In the genomic region with DNA sequence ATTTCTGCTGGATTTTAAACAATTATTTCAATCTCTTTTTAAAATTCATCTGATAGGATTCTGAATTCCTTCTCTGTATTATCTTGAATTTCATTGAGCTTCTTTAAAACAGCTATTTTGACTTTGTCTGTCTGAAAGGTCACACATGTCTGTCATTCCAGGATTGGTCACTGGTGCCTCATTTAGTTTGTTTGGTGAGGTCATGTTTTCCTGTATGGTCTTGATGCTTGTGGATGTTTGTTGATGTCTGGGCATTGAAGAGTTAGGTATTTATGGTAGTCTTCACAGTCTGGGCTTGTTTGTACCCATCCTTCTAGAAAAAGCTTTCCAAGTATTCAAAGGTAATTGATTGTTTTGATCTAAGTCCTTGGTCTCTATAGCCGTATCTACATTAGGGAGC, we compare ENCODE assay signal across 19 cellular contexts. TPM values are rescaled to one million over a fixed set of nuclear protein-coding genes. Genes with fewer than 3 reads are reported as not detected.
A peak's percentile ranks its signal among the peaks of the same experiment; 100 is the strongest.
DNase-seq lines count a peak whose midpoint lies in the region; ATAC-seq, FAIRE-seq and TF ChIP-seq lines count a peak whose summit lies in the region.
"Had no signal": no experiment of that assay in that cellular context is flagged by ENCODE, and none has a peak within 500 bp of the region (broad histone marks: within the 10 kb centered on the region; RNA-seq: fewer than 3 reads in every experiment).

No MANE protein-coding gene starts in this region.

- FAIRE-seq in endothelial cell of umbilical vein (lab: Jason Lieb, UNC) = peak; percentile 55
- FAIRE-seq: H1 had no signal

- H3K36me3 Mint-ChIP-seq in T-helper 17 cell (ENCODE audit: low read depth) = no peaks in the 10 kb centered on the region
- H3K36me3 Mint-ChIP-seq in natural killer cell treated with Interleukin-12 subunit alpha and Interleukin-12 subunit beta and Interleukin-15 and Interleukin-18, amount 100 ng/mL, for 72 hours = peaks cover 4% of the 10 kb centered on the region

- no peak overlapping the region for H3K4me2 ChIP-seq in endothelial cell of umbilical vein (ENCODE audit: insufficient read depth, low read length)

- H3K9me3 Mint-ChIP-seq in natural killer cell treated with Interleukin-12 subunit alpha and Interleukin-12 subunit beta and Interleukin-15 and Interleukin-18, amount 100 ng/mL, for 72 hours = peaks cover 3% of the 10 kb centered on the region

- TF ChIP-seq POLR2A in endothelial cell of umbilical vein (IDR thresholded peaks at IDR 0.05; ENCODE audit: low read depth, low read length) (no peak), stomach (IDR thresholded peaks at IDR 0.05) (no peak)

- peak overlapping the region; percentile 56 for H3K27ac Mint-ChIP-seq in T-helper 17 cell
- peak overlapping the region; percentile 67 to 73 for H3K27ac Mint-ChIP-seq in natural killer cell treated with Interleukin-12 subunit alpha and Interleukin-12 subunit beta and Interleukin-15 and Interleukin-18, amount 100 ng/mL, for 72 hours

- no TSS peak for BruUV-seq in endothelial cell of umbilical vein (replicated peaks; lab: Mats Ljungman, UMichigan)

- no peaks in the 10 kb centered on the region for H3K9me3 ChIP-seq in T-helper 17 cell (ENCODE audit: control insufficient read depth, low read length, poor library complexity, severe bottlenecking)
- H3K9me3 ChIP-seq in endothelial cell of umbilical vein (replicated peaks; ENCODE audit: control insufficient read depth, insufficient read depth, low read length) = no peaks in the 10 kb centered on the region
- peaks cover 0 to 7% (median 0%) of the 10 kb centered on the region in 4 donors for H3K9me3 ChIP-seq in stomach

- H3K9me1 ChIP-seq in endothelial cell of umbilical vein (replicated peaks; ENCODE audit: control insufficient read depth, extremely low read depth, insufficient read depth, low read length) = no peaks in the 10 kb centered on the region

- peaks cover 5% of the 10 kb centered on the region for H4K20me1 ChIP-seq in endothelial cell of umbilical vein (replicated peaks; ENCODE audit: control insufficient read depth, extremely low read depth, insufficient read depth, low read length)

- TF ChIP-seq CTCF in endothelial cell of umbilical vein (IDR thresholded peaks at IDR 0.05; ENCODE audit: extremely low read depth in 1 of 2, insufficient read depth in 1 of 2, low read depth in 1 of 2, low read length in 2 of 2) (no peak), stomach (IDR thresholded peaks at IDR 0.05) (no peak)

- H3K27ac ChIP-seq in endothelial cell of umbilical vein (ENCODE audit: insufficient read depth, low read depth, low read length) (no peak overlapping the region), stomach (no peak overlapping the region)

- 89 to 95% (median 91%) methylated on average over 1 of the region's 1 CpG for WGBS in stomach, 5 donors

- DNase-seq in EH (ENCODE audit: low read depth) = peak; percentile 15
- no peak for DNase-seq in T-helper 17 cell
- DNase-seq in endothelial cell of umbilical vein (ENCODE audit: low read depth, low spot score) = no peak
- DNase-seq in natural killer cell treated with Interleukin-12 subunit alpha and Interleukin-12 subunit beta and Interleukin-15 and Interleukin-18, amount 100 ng/mL, for 72 hours (ENCODE audit: low spot score) = no peak
- DNase-seq in stomach = no peak
- no peak for DNase-seq in left ventricle myocardium superior
- DNase-seq: CD4-positive, CD25-positive, alpha-beta regulatory T cell; COR-L47; DMS79; MG63; NCI-H1417; NCI-H1694 treated with DMSO at 0.1 percent for 48 hours; NCI-H2081 treated with DMSO at 0.1 percent for 48 hours; NCI-H2171 treated with DMSO at 0.1 percent for 48 hours; NCI-H524 treated with DMSO at 0.1 percent for 48 hours; PC-3; Right ventricle myocardium superior had no signal

- H3K4me1 ChIP-seq in endothelial cell of umbilical vein (ENCODE audit: control insufficient read depth, extremely low read depth, insufficient read depth, low read length) (peaks cover 2% of the 10 kb centered on the region), stomach (peaks cover 11 to 35% (median 20%) of the 10 kb centered on the region in 4 donors)

- intact Hi-C loops in endothelial cell of umbilical vein (cut with micrococcal nuclease) (no loop called here), stomach (cut with DNase I; ENCODE audit: low total_unique reads) (no loop called here), left ventricle myocardium superior (cut with micrococcal nuclease) (no loop called here)

- H3K4me3 Mint-ChIP-seq in T-helper 17 cell = no peak overlapping the region
- H3K4me3 Mint-ChIP-seq in natural killer cell treated with Interleukin-12 subunit alpha and Interleukin-12 subunit beta and Interleukin-15 and Interleukin-18, amount 100 ng/mL, for 72 hours = peak overlapping the region; percentile 74

- H3K4me1 Mint-ChIP-seq in T-helper 17 cell = peaks cover 32% of the 10 kb centered on the region
- peaks cover 40 to 50% of the 10 kb centered on the region in 2 donors for H3K4me1 Mint-ChIP-seq in natural killer cell treated with Interleukin-12 subunit alpha and Interleukin-12 subunit beta and Interleukin-15 and Interleukin-18, amount 100 ng/mL, for 72 hours (ENCODE audit: low read depth in 2 of 2)

- no peaks in the 10 kb centered on the region for H3K36me3 ChIP-seq in endothelial cell of umbilical vein (ENCODE audit: control insufficient read depth in 2 of 2, extremely low read depth in 1 of 2, insufficient read depth in 2 of 2, low read length in 2 of 2)
- peaks cover 0 to 7% (median 0%) of the 10 kb centered on the region in 4 donors for H3K36me3 ChIP-seq in stomach
- H3K36me3 ChIP-seq: MG63 had no signal

- peaks cover 45% of the 10 kb centered on the region for H3K79me2 ChIP-seq in endothelial cell of umbilical vein (ENCODE audit: control insufficient read depth, insufficient read depth, low read length)

- no peak for ATAC-seq in T-helper 17 cell
- ATAC-seq in natural killer cell treated with Interleukin-12 subunit alpha and Interleukin-12 subunit beta and Interleukin-15 and Interleukin-18, amount 100 ng/mL, for 72 hours = no peak
- no peak for ATAC-seq in left ventricle myocardium superior
- no peak for ATAC-seq in HG03039 (IDR thresholded peaks at IDR 0.05; ENCODE audit: unreplicated experiment)
- ATAC-seq: PC-3 had no signal

- H3K9ac ChIP-seq in endothelial cell of umbilical vein (replicated peaks; ENCODE audit: extremely low read depth, insufficient read depth, low read length) = no peak overlapping the region

- no peaks in the 10 kb centered on the region for H3K27me3 ChIP-seq in endothelial cell of umbilical vein (ENCODE audit: control insufficient read depth in 2 of 2, insufficient read depth in 2 of 2, low read length in 2 of 2)
- no peaks in the 10 kb centered on the region for H3K27me3 ChIP-seq in stomach
- H3K27me3 ChIP-seq: MG63 had no signal

- dilution Hi-C loops in endothelial cell of umbilical vein (cut with MboI; ENCODE audit: extremely low pct_ligation_motif_present, low sequenced_read_pairs) = no loop called here

- CTCF ChIA-PET in endothelial cell of umbilical vein (lab: Charles Lee) = no interaction called here

- H3K4me3 ChIP-seq in endothelial cell of umbilical vein (replicated peaks in 1 of 3; ENCODE audit: insufficient read depth in 1 of 3, low read depth in 1 of 3, low read length in 3 of 3) (no peak overlapping the region), stomach (no peak overlapping the region)
- H3K4me3 ChIP-seq: MG63 had no signal

- POLR2A ChIA-PET in endothelial cell of umbilical vein (lab: Charles Lee) = no interaction called here

- H2AFZ ChIP-seq in endothelial cell of umbilical vein (ENCODE audit: low read depth, low read length) = no peak overlapping the region

- H3K27me3 Mint-ChIP-seq in T-helper 17 cell = no peaks in the 10 kb centered on the region
- no peaks in the 10 kb centered on the region for H3K27me3 Mint-ChIP-seq in natural killer cell treated with Interleukin-12 subunit alpha and Interleukin-12 subunit beta and Interleukin-15 and Interleukin-18, amount 100 ng/mL, for 72 hours
- H3K27me3 Mint-ChIP-seq: CD4-positive, CD25-positive, alpha-beta regulatory T cell had no signal

- TF ChIP-seq EP300 in stomach (IDR thresholded peaks at IDR 0.05) = no peak

TF ChIP-seq in endothelial cell of umbilical vein, 7 proteins besides CTCF, POLR2A, EP300 and RAD21:
- TF ChIP-seq JUN (IDR thresholded peaks at IDR 0.05; ENCODE audit: borderline replicate concordance, insufficient read depth, insufficient read length, low read depth) = no peak
TF ChIP-seq in endothelial cell of umbilical vein: peak in this region for 0.

RNA-seq across cellular contexts. Expression of gene DENND4C, which starts 39.1 kb away (rescaled TPM):
- 10 to 100 TPM; 49.4 to 54.4 TPM for total RNA-seq in T-helper 17 cell
- total RNA-seq in endothelial cell of umbilical vein = 36.5 and 36.8 TPM in 2 replicates
- polyA plus RNA-seq in endothelial cell of umbilical vein = 7.8 and 9.6 TPM in 2 replicates
- 8.6 and 9.4 TPM in 2 replicates for polyA plus RNA-seq in endothelial cell of umbilical vein (2011; cell fraction: cytosol; rRNA removed)
- polyA plus RNA-seq in endothelial cell of umbilical vein (2011; cell fraction: nucleus; rRNA removed) = 33.6 and 34.8 TPM in 2 replicates
- polyA plus RNA-seq in endothelial cell of umbilical vein (2012) = 15.8 and 18.0 TPM in 2 replicates
- 35.7 and 49.3 TPM in 2 replicates for polyA minus RNA-seq in endothelial cell of umbilical vein
- polyA minus RNA-seq in endothelial cell of umbilical vein (2011; cell fraction: cytosol; rRNA and poly(A)+ RNA removed) = 16.4 TPM
- polyA minus RNA-seq in endothelial cell of umbilical vein (2011; cell fraction: nucleus; rRNA and poly(A)+ RNA removed) = 83.4 and 112 TPM in 2 replicates
- 10 to 100 TPM; 31.8 to 36.5 TPM for total RNA-seq in natural killer cell treated with Interleukin-12 subunit alpha and Interleukin-12 subunit beta and Interleukin-15 and Interleukin-18, amount 100 ng/mL, for 72 hours
- 100 to 1,000 TPM in 2 of 5 donors, 10 to 100 TPM in 3; 46.0 to 226 (median 63.5) TPM for total RNA-seq in stomach
- polyA plus RNA-seq in stomach = 1 to 10 TPM; 6.3 to 9.3 (median 7.7) TPM
- 22.8 TPM for total RNA-seq in left ventricle myocardium superior
